In the genomic region with DNA sequence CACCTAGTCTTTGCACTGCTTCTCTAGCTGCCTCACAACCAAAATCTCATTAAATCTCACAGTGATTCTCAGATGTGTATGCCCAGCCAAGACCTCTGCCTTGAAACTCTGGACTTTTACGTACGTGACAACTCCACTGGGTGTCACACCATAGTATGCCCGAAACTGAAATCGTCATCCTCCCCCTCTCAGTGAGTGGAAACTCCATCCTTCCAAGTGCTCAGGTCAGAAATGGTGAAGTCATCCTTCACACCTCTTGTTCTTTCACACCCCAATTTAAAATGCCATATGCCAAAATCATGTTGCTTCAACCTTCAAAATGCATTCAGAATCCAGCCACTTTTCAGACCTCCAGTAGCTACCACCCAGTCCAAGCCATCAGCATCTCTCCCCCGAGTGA, we compare ENCODE assay signal across 19 cellular contexts. TPM values are rescaled to one million over a fixed set of nuclear protein-coding genes. Genes with fewer than 3 reads are reported as not detected.
A peak's percentile ranks its signal among the peaks of the same experiment; 100 is the strongest.
DNase-seq lines count a peak whose midpoint lies in the region; ATAC-seq, FAIRE-seq and TF ChIP-seq lines count a peak whose summit lies in the region.
"Had no signal": no experiment of that assay in that cellular context is flagged by ENCODE, and none has a peak within 500 bp of the region (broad histone marks: within the 10 kb centered on the region; RNA-seq: fewer than 3 reads in every experiment).

No MANE protein-coding gene starts in this region.

- no TSS peak for BruUV-seq in GM12878 (replicated peaks; lab: Mats Ljungman, UMichigan)

- H2AFZ ChIP-seq in GM12878 (ENCODE audit: control insufficient read depth, low read depth, low read length) = no peak overlapping the region; the same call in 1 of the 2 replicates
- H2AFZ ChIP-seq: GM23338 had no signal

- TF ChIP-seq CTCF in GM12878 (IDR thresholded peaks at IDR 0.05 in 2 of 3, conservative IDR thresholded peaks at IDR 0.05 in 1 of 3; ENCODE audit: control insufficient read depth in 2 of 3, extremely low read depth in 1 of 3, insufficient read depth in 1 of 3, low read depth in 3 of 3, low read length in 3 of 3) = no peak

- peak overlapping the region; percentile 79 for H3K27ac ChIP-seq in GM12878 (ENCODE audit: control insufficient read depth, insufficient read depth)
- H3K27ac ChIP-seq: KMS-11, skin epidermis had no signal

- POLR2A ChIA-PET in GM12878 (lab: Charles Lee) = interaction anchor here (1.3 to 6.8 kb wide), 4 partner anchors 8 to 326 kb away, joined by 3 to 82 read pairs (median 6); a partner anchor contains a TSS

- H3K9me3 Mint-ChIP-seq in T-helper 1 cell treated with Interleukin-12 subunit alpha and Interleukin-12 subunit beta and Interleukin-4 antibody, amounts not matched to agents 30 μg/mL and 1 μg/mL, for 36 hours = no peaks in the 10 kb centered on the region
- H3K9me3 Mint-ChIP-seq in stimulated activated memory B cell treated with anti-CD40 and anti-IgM and Interleukin-4, amounts not matched to agents 10 μg/mL and 1 μg/mL and 100 μg/mL, for 72 hours = no peaks in the 10 kb centered on the region
- H3K9me3 Mint-ChIP-seq: GM23338 had no signal

- H3K4me1 ChIP-seq in GM12878 (ENCODE audit: control insufficient read depth, insufficient read depth, low read length) = peaks cover 34% of the 10 kb centered on the region

- H4K20me1 ChIP-seq in GM12878 (ENCODE audit: control insufficient read depth, insufficient read depth) = no peaks in the 10 kb centered on the region

- no peak overlapping the region for H3K4me3 ChIP-seq in GM12878
- H3K4me3 ChIP-seq: GM23338, skin epidermis had no signal

- H3K27ac Mint-ChIP-seq in T-helper 1 cell treated with Interleukin-12 subunit alpha and Interleukin-12 subunit beta and Interleukin-4 antibody, amounts not matched to agents 30 μg/mL and 1 μg/mL, for 36 hours = peak overlapping the region; percentile 95
- peak overlapping the region; percentile 73 for H3K27ac Mint-ChIP-seq in stimulated activated memory B cell treated with anti-CD40 and anti-IgM and Interleukin-4, amounts not matched to agents 10 μg/mL and 1 μg/mL and 100 μg/mL, for 72 hours
- H3K27ac Mint-ChIP-seq: GM23338 had no signal

- RAD21 ChIA-PET in GM12878 (lab: Charles Lee; ENCODE audit: unreplicated experiment) = interaction anchor here (0.8 to 1.2 kb wide), 3 partner anchors 14 to 87 kb away, joined by 3 to 4 read pairs (median 3); no protein-coding TSS in a partner anchor

- H3K27me3 ChIP-seq in GM12878 (replicated peaks in 1 of 2; ENCODE audit: control insufficient read depth in 2 of 2, insufficient read depth in 2 of 2, low read length in 1 of 2) = no peaks in the 10 kb centered on the region

- peak; percentile 78 to 79; a peak in 3 of 4 replicates for TF ChIP-seq EP300 in GM12878 (IDR thresholded peaks at IDR 0.05; ENCODE audit: borderline replicate concordance in 1 of 2, control insufficient read depth in 1 of 2, low read depth in 2 of 2, low read length in 2 of 2)

- DNase-seq in activated T-cell treated with anti-CD3 and anti-CD28 coated beads for 48 hours (ENCODE audit: low read depth) (peak; percentile 32), activated T-cell treated with anti-CD3 and anti-CD28 coated beads for 4 hours (no peak), GM12878 (ENCODE audit: low read depth, low spot score) (peak; percentile 58), DMS79 treated with DMSO at 0.1 percent for 48 hours (lab: John Stamatoyannopoulos, UW) (no peak), left lobe of liver (ENCODE audit: low spot score) (no peak)
- DNase-seq: DMS 273 treated with DMSO at 0.1 percent for 48 hours, mammary epithelial cell, NCI-H1417 treated with DMSO at 0.1 percent for 48 hours, NCI-H446 treated with DMSO at 0.1 percent for 48 hours, nucleus accumbens, PC-3 had no signal

- TF ChIP-seq RAD21 in GM12878 (IDR thresholded peaks at IDR 0.05; ENCODE audit: insufficient read depth, low read depth, low read length) = no peak

- intact Hi-C loops in GM12878 (cut with micrococcal nuclease; ENCODE audit: unreplicated experiment) = loop anchor here (5.0 kb wide), 1 partner anchor 42 kb away; a partner anchor contains a TSS

- WGBS in GM12878 (ENCODE audit: insufficient coverage, insufficient replicate concordance, low lambda C conversion rate, missing lambda C conversion rate) = 61% methylated on average over 5 of the region's 5 CpGs

- no peak for TF ChIP-seq POLR2A in GM12878 (IDR thresholded peaks at IDR 0.05; ENCODE audit: low read depth, low read length)

- no peak overlapping the region; the same call in 1 of the 2 replicates for H3K9ac ChIP-seq in GM12878 (ENCODE audit: control insufficient read depth, insufficient read depth, low read length)
- H3K9ac ChIP-seq: KMS-11 had no signal

- no peak for FAIRE-seq in GM12878 (lab: Jason Lieb, UNC)
- FAIRE-seq: astrocyte, urothelium cell line had no signal

- CTCF ChIA-PET in GM12878 (lab: Yijun Ruan, JAX) = interaction anchor here (1.6 to 2.0 kb wide), 3 partner anchors 14 to 87 kb away, joined by 7 to 11 read pairs (median 9); no protein-coding TSS in a partner anchor

- H3K4me1 Mint-ChIP-seq in T-helper 1 cell treated with Interleukin-12 subunit alpha and Interleukin-12 subunit beta and Interleukin-4 antibody, amounts not matched to agents 30 μg/mL and 1 μg/mL, for 36 hours (ENCODE audit: low read depth) = peaks cover 38% of the 10 kb centered on the region
- H3K4me1 Mint-ChIP-seq in stimulated activated memory B cell treated with anti-CD40 and anti-IgM and Interleukin-4, amounts not matched to agents 10 μg/mL and 1 μg/mL and 100 μg/mL, for 72 hours = peaks cover 30% of the 10 kb centered on the region
- H3K4me1 Mint-ChIP-seq: GM23338 had no signal

- peak overlapping the region; percentile 54 for H3K4me2 ChIP-seq in GM12878 (ENCODE audit: control insufficient read depth, insufficient read depth)
- H3K4me2 ChIP-seq: GM23338, KMS-11 had no signal

- no peaks in the 10 kb centered on the region for H3K9me3 ChIP-seq in GM12878 (replicated peaks; ENCODE audit: control insufficient read depth, insufficient read depth, low read length)

- ATAC-seq in GM12878 (peak; percentile 69), GM21723 (IDR thresholded peaks at IDR 0.05; ENCODE audit: unreplicated experiment) (no peak), left lobe of liver (no peak)
- peak; percentile 63 for ATAC-seq in stimulated activated memory B cell treated with anti-CD40 and anti-IgM and Interleukin-4, amounts not matched to agents 10 μg/mL and 1 μg/mL and 100 μg/mL, for 72 hours
- ATAC-seq: GM23338, PC-3 had no signal

- H3K79me2 ChIP-seq in GM12878 (ENCODE audit: control insufficient read depth, insufficient read depth, low read length) = no peaks in the 10 kb centered on the region

- peaks cover 2 to 10% of the 10 kb centered on the region in 2 experiments; a peak in 2 of 4 replicates for H3K36me3 ChIP-seq in GM12878 (ENCODE audit: control insufficient read depth in 2 of 2, insufficient read depth in 2 of 2, low read length in 1 of 2)

- SMC1A ChIA-PET in GM12878 (lab: Charles Lee; ENCODE audit: uncharacterized antibody, unreplicated experiment) = interaction anchor here (1.0 to 4.0 kb wide), 13 partner anchors 8 to 85 kb away, joined by 3 to 29 read pairs (median 5); a partner anchor contains a TSS

- no peaks in the 10 kb centered on the region for H3K27me3 Mint-ChIP-seq in T-helper 1 cell treated with Interleukin-12 subunit alpha and Interleukin-12 subunit beta and Interleukin-4 antibody, amounts not matched to agents 30 μg/mL and 1 μg/mL, for 36 hours (ENCODE audit: low read depth)
- H3K27me3 Mint-ChIP-seq in stimulated activated memory B cell treated with anti-CD40 and anti-IgM and Interleukin-4, amounts not matched to agents 10 μg/mL and 1 μg/mL and 100 μg/mL, for 72 hours = no peaks in the 10 kb centered on the region

- peak overlapping the region; percentile 64 for H3K4me3 Mint-ChIP-seq in T-helper 1 cell treated with Interleukin-12 subunit alpha and Interleukin-12 subunit beta and Interleukin-4 antibody, amounts not matched to agents 30 μg/mL and 1 μg/mL, for 36 hours
- peak overlapping the region; percentile 4 for H3K4me3 Mint-ChIP-seq in stimulated activated memory B cell treated with anti-CD40 and anti-IgM and Interleukin-4, amounts not matched to agents 10 μg/mL and 1 μg/mL and 100 μg/mL, for 72 hours
- H3K4me3 Mint-ChIP-seq: GM23338 had no signal

- H3K36me3 Mint-ChIP-seq in T-helper 1 cell treated with Interleukin-12 subunit alpha and Interleukin-12 subunit beta and Interleukin-4 antibody, amounts not matched to agents 30 μg/mL and 1 μg/mL, for 36 hours (ENCODE audit: low read depth) = peaks cover 32% of the 10 kb centered on the region
- H3K36me3 Mint-ChIP-seq in stimulated activated memory B cell treated with anti-CD40 and anti-IgM and Interleukin-4, amounts not matched to agents 10 μg/mL and 1 μg/mL and 100 μg/mL, for 72 hours = peaks cover 52% of the 10 kb centered on the region

- in situ Hi-C loops in GM12878 (cut with MboI) = no loop called here

RNA-seq across cellular contexts. Expression of a gene that starts 42.5 kb away (rescaled TPM):
- total RNA-seq in GM12878 (2013; cell fraction: nucleolus; rRNA removed) = 390 and 402 TPM in 2 replicates
- total RNA-seq in GM12878 (2014; rRNA removed) (39.5 and 42.4 TPM in 2 replicates), GM12878 (2014; rRNA removed; fragmentation: Illumina TruSeq; extraction: Trizol) (20.9 and 22.3 TPM in 2 replicates), GM12878 (2021) (44.7 and 70.1 TPM in 2 replicates), left lobe of liver (7.6 TPM)
- polyA plus RNA-seq in GM12878 (2011; ENCODE audit: low read depth) = 36.0 TPM
- polyA plus RNA-seq in GM12878 (2011; rRNA removed) (50.4 and 53.7 TPM in 2 replicates), GM12878 (2014; fragmentation: Illumina TruSeq; extraction: Trizol) (12.9 and 23.9 TPM in 2 replicates), GM12878 (2014; fragmentation: Nextera tagmentation; extraction: Ambion mirVana) (1 to 10 TPM; 6.3 to 6.6 TPM), GM12878 (2014; rRNA removed) (54.1 and 66.3 TPM in 2 replicates), GM12878 (2016; fragmentation: Nextera tagmentation; extraction: Ambion mirVana) (10 to 100 TPM; 30.4 to 30.5 TPM)
- 40.4 and 45.7 TPM in 2 replicates for polyA plus RNA-seq in GM12878 (2011; cell fraction: cytosol; rRNA removed)
- 300 and 325 TPM in 2 replicates for polyA plus RNA-seq in GM12878 (2011; cell fraction: nucleus; rRNA removed)
- 74.6 and 75.2 TPM in 2 replicates for polyA plus RNA-seq in GM12878 (2012)
- 77.6 and 90.2 TPM in 2 replicates for polyA minus RNA-seq in GM12878 (2011; rRNA and poly(A)+ RNA removed)
- 16.8 and 20.7 TPM in 2 replicates for polyA minus RNA-seq in GM12878 (2011; cell fraction: cytosol; rRNA and poly(A)+ RNA removed)
- 85.6 and 115 TPM in 2 replicates for polyA minus RNA-seq in GM12878 (2011; cell fraction: nucleus; rRNA and poly(A)+ RNA removed)

RNA-seq across cellular contexts. Expression of a gene that starts 49.2 kb away (rescaled TPM):
- total RNA-seq in GM12878 (2013; cell fraction: nucleolus; rRNA removed) = 48.6 and 60.5 TPM in 2 replicates
- total RNA-seq in GM12878 (2014; rRNA removed) = 16.6 and 22.1 TPM in 2 replicates
- 23.2 and 24.9 TPM in 2 replicates for total RNA-seq in GM12878 (2014; rRNA removed; fragmentation: Illumina TruSeq; extraction: Trizol)
- total RNA-seq in GM12878 (2021) = 36.5 and 37.7 TPM in 2 replicates
- 13.3 TPM for polyA plus RNA-seq in GM12878 (2011; ENCODE audit: low read depth)
- 32.7 and 39.6 TPM in 2 replicates for polyA plus RNA-seq in GM12878 (2011; rRNA removed)
- polyA plus RNA-seq in GM12878 (2011; cell fraction: cytosol; rRNA removed) = 28.7 and 56.7 TPM in 2 replicates
- 57.7 and 75.9 TPM in 2 replicates for polyA plus RNA-seq in GM12878 (2011; cell fraction: nucleus; rRNA removed)
- 22.8 and 23.5 TPM in 2 replicates for polyA plus RNA-seq in GM12878 (2012)
- 43.7 and 77.9 TPM in 2 replicates for polyA plus RNA-seq in GM12878 (2014; fragmentation: Illumina TruSeq; extraction: Trizol)
- 1 to 10 TPM; 4.4 to 7.4 TPM for polyA plus RNA-seq in GM12878 (2014; fragmentation: Nextera tagmentation; extraction: Ambion mirVana)
- 21.8 and 30.6 TPM in 2 replicates for polyA plus RNA-seq in GM12878 (2014; rRNA removed)
- 10 to 100 TPM; 19.3 to 25.6 TPM for polyA plus RNA-seq in GM12878 (2016; fragmentation: Nextera tagmentation; extraction: Ambion mirVana)
- polyA minus RNA-seq in GM12878 (2011; rRNA and poly(A)+ RNA removed) = 48.3 and 57.3 TPM in 2 replicates
- 16.5 and 17.2 TPM in 2 replicates for polyA minus RNA-seq in GM12878 (2011; cell fraction: cytosol; rRNA and poly(A)+ RNA removed)
- 24.3 and 43.1 TPM in 2 replicates for polyA minus RNA-seq in GM12878 (2011; cell fraction: nucleus; rRNA and poly(A)+ RNA removed)
- total RNA-seq in left lobe of liver = 8.9 TPM

Comparison
In these comparisons a context has a peak if more than half of its experiments do, and no peak if none do; other contexts are left out.
1. DNase-seq: peak in activated T-cell treated with anti-CD3 and anti-CD28 coated beads for 48 hours (single experiment) and GM12878 (single experiment); none in activated T-cell treated with anti-CD3 and anti-CD28 coated beads for 4 hours (single experiment), DMS79 treated with DMSO at 0.1 percent for 48 hours (single experiment) and left lobe of liver (single experiment).
2. ATAC-seq: peak in GM12878 (single experiment) and stimulated activated memory B cell treated with anti-CD40 and anti-IgM and Interleukin-4, amounts not matched to agents 10 μg/mL and 1 μg/mL and 100 μg/mL, for 72 hours (single experiment); none in GM21723 (single experiment) and left lobe of liver (single experiment).